Comparison of ENCODE assay signal across 9 cellular contexts in genomic region chr17:64938925-64939474, GRCh38.
DNase-seq lines count a peak whose midpoint lies in the region; ATAC-seq, FAIRE-seq and TF ChIP-seq lines count a peak whose summit lies in the region.
"Had no signal": no experiment of that assay in that cellular context is flagged by ENCODE, and none has a peak within 500 bp of the region (broad histone marks: within the 10 kb centered on the region; RNA-seq: fewer than 3 reads in every experiment).

No MANE protein-coding gene starts in this region.

- peaks cover 6% of the 10 kb centered on the region for H3K4me1 ChIP-seq in adipocyte (ENCODE audit: control insufficient read depth, insufficient read depth, low read length)
- H3K4me1 ChIP-seq: HAP-1 had no signal

- DNase-seq in AG09319 (ENCODE audit: extremely low read depth, low read depth) (no peak), RCC 7860 (ENCODE audit: low spot score) (peak; percentile 95), adipocyte (ENCODE audit: low read depth) (peak; percentile 25), islet precursor cell (peak; percentile 86), DMS114 treated with DMSO at 0.1 percent for 48 hours (lab: John Stamatoyannopoulos, UW; ENCODE audit: unreplicated experiment) (no peak)
- DNase-seq in stimulated activated CD4-positive, alpha-beta T cell treated with anti-CD3 and anti-CD28 coated beads, TNF-alpha, amount 100 ng/mL, for 1 hour (ENCODE audit: low read depth in 3 of 3, low spot score in 1 of 3) = peak in 2 of 3 donors; percentile 12 to 53

- no peaks in the 10 kb centered on the region for H3K9me3 ChIP-seq in adipocyte (ENCODE audit: control insufficient read depth, low read length)
- H3K9me3 ChIP-seq: HAP-1 had no signal

- peak; percentile 94 for FAIRE-seq in RCC 7860 (lab: Jason Lieb, UNC)

- peak overlapping the region; percentile 49 for H3K9ac ChIP-seq in adipocyte (ENCODE audit: low read length)

- no peak overlapping the region for H3K4me3 ChIP-seq in adipocyte (ENCODE audit: low read length)
- H3K4me3 ChIP-seq: HAP-1 had no signal

- TF ChIP-seq CTCF in AG09319 (IDR thresholded peaks at IDR 0.05; ENCODE audit: low read depth, low read length) = peak; percentile 52

- peak; percentile 46 for ATAC-seq in GM19468 (IDR thresholded peaks at IDR 0.05; ENCODE audit: extremely low read depth, unreplicated experiment)
- ATAC-seq in HG03342 (IDR thresholded peaks at IDR 0.05; ENCODE audit: unreplicated experiment) = no peak

- peaks cover 4% of the 10 kb centered on the region for H3K36me3 ChIP-seq in adipocyte (ENCODE audit: control insufficient read depth, insufficient read depth, low read length, severe bottlenecking)
- H3K36me3 ChIP-seq: HAP-1 had no signal

- peaks cover 6% of the 10 kb centered on the region for H3K27me3 ChIP-seq in adipocyte (replicated peaks; ENCODE audit: control insufficient read depth, insufficient read depth, low read length)

Comparison
In these comparisons a context has a peak if more than half of its experiments do, and no peak if none do; other contexts are left out.
1. DNase-seq: peak in RCC 7860 (single experiment), adipocyte (single experiment), islet precursor cell (single experiment) and stimulated activated CD4-positive, alpha-beta T cell treated with anti-CD3 and anti-CD28 coated beads, TNF-alpha, amount 100 ng/mL, for 1 hour (2 of 3); none in AG09319 (single experiment) and DMS114 treated with DMSO at 0.1 percent for 48 hours (single experiment).